31 cellular contexts compared by ENCODE assay signal in the genomic region with DNA sequence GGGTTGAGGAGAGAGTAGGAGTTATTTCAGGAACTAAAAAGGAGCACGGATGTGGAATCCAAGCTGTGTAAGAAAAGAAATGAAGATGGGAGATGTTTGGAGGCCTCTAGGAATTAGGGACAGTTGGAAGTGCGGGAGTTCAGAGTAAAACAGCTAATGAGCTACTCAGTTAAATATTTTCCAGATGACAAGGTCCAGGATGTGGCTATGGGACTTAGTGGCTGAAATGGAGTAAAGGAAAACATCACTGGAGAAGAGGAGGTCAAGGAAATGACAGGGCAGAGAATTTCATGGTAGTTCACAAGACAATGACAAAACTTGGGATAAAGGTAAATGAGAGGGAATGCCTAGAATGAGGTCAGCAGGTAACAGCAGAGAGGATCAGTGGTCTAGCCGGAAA. TPM values are rescaled to one million over a fixed set of nuclear protein-coding genes. Genes with fewer than 3 reads are reported as not detected.
A peak's percentile ranks its signal among the peaks of the same experiment; 100 is the strongest.
DNase-seq lines count a peak whose midpoint lies in the region; ATAC-seq, FAIRE-seq and TF ChIP-seq lines count a peak whose summit lies in the region.
"Had no signal": no experiment of that assay in that cellular context is flagged by ENCODE, and none has a peak within 500 bp of the region (broad histone marks: within the 10 kb centered on the region; RNA-seq: fewer than 3 reads in every experiment).

No MANE protein-coding gene starts in this region.

- H3K27me3 Mint-ChIP-seq in CD4-positive, alpha-beta memory T cell, result no peaks in the 10 kb centered on the region
- no peaks in the 10 kb centered on the region for H3K27me3 Mint-ChIP-seq in HFFc6 (ENCODE audit: insufficient read depth)
- no peaks in the 10 kb centered on the region for H3K27me3 Mint-ChIP-seq in astrocyte (ENCODE audit: low read depth, unreplicated experiment)
- no peaks in the 10 kb centered on the region for H3K27me3 Mint-ChIP-seq in stimulated activated memory B cell treated with anti-CD40 and anti-IgM and Interleukin-4, amounts not matched to agents 10 μg/mL and 1 μg/mL and 100 μg/mL, for 72 hours
- H3K27me3 Mint-ChIP-seq: activated CD4-positive, alpha-beta T cell treated with anti-CD3 and anti-CD28 coated beads, Interleukin-2, amount 10 ng/mL, durations not matched to agents 7 days and 5 days; activated naive CD8-positive, alpha-beta T cell treated with anti-CD3 and anti-CD28 coated beads, Interleukin-2, amount 10 ng/mL, durations not matched to agents 7 days and 5 days; effector memory CD8-positive, alpha-beta T cell; naive B cell; stimulated activated naive B cell treated with anti-CD40 and anti-IgM and Interleukin-4, amounts not matched to agents 10 μg/mL and 1 μg/mL and 100 μg/mL, for 72 hours had no signal

- H3K79me2 ChIP-seq in astrocyte (ENCODE audit: insufficient read depth, low read length) (no peaks in the 10 kb centered on the region), trophoblast cell (ENCODE audit: control insufficient read depth, insufficient read depth, low read length, poor library complexity) (no peaks in the 10 kb centered on the region)

- H2BK12ac ChIP-seq in trophoblast cell (ENCODE audit: low read length), result no peak overlapping the region

- no peaks in the 10 kb centered on the region for H3K9me3 Mint-ChIP-seq in CD4-positive, alpha-beta memory T cell
- H3K9me3 Mint-ChIP-seq in HFFc6 (no peaks in the 10 kb centered on the region), astrocyte (ENCODE audit: unreplicated experiment) (no peaks in the 10 kb centered on the region)
- no peaks in the 10 kb centered on the region for H3K9me3 Mint-ChIP-seq in stimulated activated memory B cell treated with anti-CD40 and anti-IgM and Interleukin-4, amounts not matched to agents 10 μg/mL and 1 μg/mL and 100 μg/mL, for 72 hours
- H3K9me3 Mint-ChIP-seq: activated CD4-positive, alpha-beta T cell treated with anti-CD3 and anti-CD28 coated beads, Interleukin-2, amount 10 ng/mL, durations not matched to agents 7 days and 5 days; activated naive CD8-positive, alpha-beta T cell treated with anti-CD3 and anti-CD28 coated beads, Interleukin-2, amount 10 ng/mL, durations not matched to agents 7 days and 5 days; effector memory CD8-positive, alpha-beta T cell; immature natural killer cell; naive B cell; stimulated activated naive B cell treated with anti-CD40 and anti-IgM and Interleukin-4, amounts not matched to agents 10 μg/mL and 1 μg/mL and 100 μg/mL, for 72 hours had no signal

- H3K4ac ChIP-seq in trophoblast cell (ENCODE audit: low read depth, low read length), result no peak overlapping the region

- no peak for FAIRE-seq in astrocyte (lab: Jason Lieb, UNC)
- FAIRE-seq: GM12891, H54 had no signal

- no peak overlapping the region for H2BK5ac ChIP-seq in trophoblast cell (ENCODE audit: low read depth, low read length, poor library complexity)

- no peak overlapping the region for H3K27ac ChIP-seq in CD4-positive, alpha-beta memory T cell (ENCODE audit: low read depth, low read length)
- H3K27ac ChIP-seq in astrocyte (ENCODE audit: low read depth, low read length) (no peak overlapping the region), trophoblast cell (ENCODE audit: low read depth, low read length) (no peak overlapping the region)
- H3K27ac ChIP-seq: brain microvascular endothelial cell, colonic mucosa, gastrocnemius medialis, left ventricle myocardium inferior, spleen, suprapubic skin, uterus, VCaP had no signal

- H3K27me3 ChIP-seq in CD4-positive, alpha-beta memory T cell (ENCODE audit: insufficient read depth, low read length), result no peaks in the 10 kb centered on the region
- no peaks in the 10 kb centered on the region for H3K27me3 ChIP-seq in astrocyte (ENCODE audit: insufficient read depth, low read length)
- H3K27me3 ChIP-seq in trophoblast cell (ENCODE audit: insufficient read depth, low read length), result no peaks in the 10 kb centered on the region
- H3K27me3 ChIP-seq: brain microvascular endothelial cell, colonic mucosa, gastrocnemius medialis, spleen, suprapubic skin, uterus had no signal

- POLR2A ChIA-PET in CD4-positive, alpha-beta memory T cell (lab: Charles Lee; ENCODE audit: partially characterized antibody), result interaction anchor here (1.0 kb wide), 1 partner anchor 8 kb away, joined by 4 read pairs; no protein-coding TSS in a partner anchor

- peak overlapping the region; percentile 21 for H3K4me2 ChIP-seq in astrocyte (ENCODE audit: low read length)
- H3K4me2 ChIP-seq in trophoblast cell (ENCODE audit: low read length), result no peak overlapping the region
- H3K4me2 ChIP-seq: SK-N-SH had no signal

- no peak overlapping the region for H3K9ac ChIP-seq in astrocyte (ENCODE audit: low read length)
- H3K9ac ChIP-seq in trophoblast cell (ENCODE audit: low read length), result no peak overlapping the region
- H3K9ac ChIP-seq: SK-N-SH had no signal

- H3K4me1 Mint-ChIP-seq in CD4-positive, alpha-beta memory T cell, result peaks cover 5 to 20% (median 10%) of the 10 kb centered on the region in 4 donors
- H3K4me1 Mint-ChIP-seq in HFFc6 (ENCODE audit: low read depth) (peaks cover 16% of the 10 kb centered on the region), astrocyte (ENCODE audit: low read depth, unreplicated experiment) (peaks cover 5% of the 10 kb centered on the region)
- H3K4me1 Mint-ChIP-seq in stimulated activated memory B cell treated with anti-CD40 and anti-IgM and Interleukin-4, amounts not matched to agents 10 μg/mL and 1 μg/mL and 100 μg/mL, for 72 hours, result peaks cover 7% of the 10 kb centered on the region
- H3K4me1 Mint-ChIP-seq: immature natural killer cell; stimulated activated naive B cell treated with anti-CD40 and anti-IgM and Interleukin-4, amounts not matched to agents 10 μg/mL and 1 μg/mL and 100 μg/mL, for 72 hours had no signal

- H3K4me3 Mint-ChIP-seq in CD4-positive, alpha-beta memory T cell, result no peak overlapping the region
- H3K4me3 Mint-ChIP-seq in HFFc6 (peak overlapping the region; percentile 3; the same call in 1 of the 2 replicates), astrocyte (ENCODE audit: unreplicated experiment) (no peak overlapping the region)
- no peak overlapping the region for H3K4me3 Mint-ChIP-seq in stimulated activated memory B cell treated with anti-CD40 and anti-IgM and Interleukin-4, amounts not matched to agents 10 μg/mL and 1 μg/mL and 100 μg/mL, for 72 hours
- H3K4me3 Mint-ChIP-seq: activated CD4-positive, alpha-beta T cell treated with anti-CD3 and anti-CD28 coated beads, Interleukin-2, amount 10 ng/mL, durations not matched to agents 7 days and 5 days; activated naive CD8-positive, alpha-beta T cell treated with anti-CD3 and anti-CD28 coated beads, Interleukin-2, amount 10 ng/mL, durations not matched to agents 7 days and 5 days; effector memory CD8-positive, alpha-beta T cell; immature natural killer cell; naive B cell; stimulated activated naive B cell treated with anti-CD40 and anti-IgM and Interleukin-4, amounts not matched to agents 10 μg/mL and 1 μg/mL and 100 μg/mL, for 72 hours had no signal

- intact Hi-C loops in CD4-positive, alpha-beta memory T cell (cut with micrococcal nuclease), result no loop called here

- no peak overlapping the region for H3K14ac ChIP-seq in trophoblast cell (ENCODE audit: low read length)

- no peak for ATAC-seq in stimulated activated memory B cell treated with anti-CD40 and anti-IgM and Interleukin-4, amounts not matched to agents 10 μg/mL and 1 μg/mL and 100 μg/mL, for 72 hours
- ATAC-seq: effector memory CD8-positive, alpha-beta T cell; gastrocnemius medialis; stimulated activated naive B cell treated with anti-CD40 and anti-IgM and Interleukin-4, amounts not matched to agents 10 μg/mL and 1 μg/mL and 100 μg/mL, for 72 hours had no signal

- DNase-seq in CD4-positive, alpha-beta memory T cell, result no peak
- DNase-seq in HFFc6 (peak; percentile 33), astrocyte (ENCODE audit: low read depth) (peak; percentile 9), trophoblast cell (no peak)
- no peak for DNase-seq in activated CD8-positive, alpha-beta memory T cell treated with anti-CD3 and anti-CD28 coated beads, Interleukin-2, amount 50 U/mL, for 4 hours
- DNase-seq in activated CD8-positive, alpha-beta memory T cell treated with anti-CD3 and anti-CD28 coated beads, Interleukin-2, amount 50 U/mL, for 48 hours, result no peak
- DNase-seq: activated CD4-positive, alpha-beta T cell treated with anti-CD3 and anti-CD28 coated beads, Interleukin-2, amount 10 ng/mL, durations not matched to agents 7 days and 5 days; activated naive CD8-positive, alpha-beta T cell treated with anti-CD3 and anti-CD28 coated beads, Interleukin-2, amount 10 ng/mL, durations not matched to agents 7 days and 5 days; brain microvascular endothelial cell; colonic mucosa; DMS53; effector memory CD8-positive, alpha-beta T cell; gastrocnemius medialis; hippocampal formation; immature natural killer cell; left ventricle myocardium inferior; naive B cell; NCI-H1048; NCI-H187; NCI-H69; retina; SK-N-SH; spleen; stimulated activated CD4-positive, alpha-beta T cell treated with anti-CD3 and anti-CD28 coated beads, Interleukin-4, amount 100 ng/mL, for 1 hour; stimulated activated naive B cell treated with anti-CD40 and anti-IgM and Interleukin-4, amounts not matched to agents 10 μg/mL and 1 μg/mL and 100 μg/mL, for 72 hours; uterus had no signal

- H3K4me1 ChIP-seq in CD4-positive, alpha-beta memory T cell (ENCODE audit: insufficient read depth, low read length), result no peaks in the 10 kb centered on the region
- H3K4me1 ChIP-seq in astrocyte (ENCODE audit: insufficient read depth, low read length) (peaks cover 6% of the 10 kb centered on the region), trophoblast cell (ENCODE audit: control insufficient read depth in 1 of 2, insufficient read depth in 2 of 2, low read length in 2 of 2) (peaks cover 0 to 3% of the 10 kb centered on the region in 2 experiments)
- H3K4me1 ChIP-seq: colonic mucosa, gastrocnemius medialis, left ventricle myocardium inferior, spleen, suprapubic skin, uterus had no signal

- H2BK120ac ChIP-seq in trophoblast cell (ENCODE audit: insufficient read depth, low read length, poor library complexity), result no peak overlapping the region

- H3K36me3 ChIP-seq in CD4-positive, alpha-beta memory T cell (ENCODE audit: insufficient read depth, low read length), result no peaks in the 10 kb centered on the region
- H3K36me3 ChIP-seq in astrocyte (ENCODE audit: insufficient read depth, low read length) (no peaks in the 10 kb centered on the region), trophoblast cell (ENCODE audit: control insufficient read depth in 1 of 2, insufficient read depth in 2 of 2, low read length in 2 of 2) (no peaks in the 10 kb centered on the region)
- H3K36me3 ChIP-seq: brain microvascular endothelial cell, colonic mucosa, gastrocnemius medialis, left ventricle myocardium inferior, suprapubic skin had no signal

- no peak overlapping the region for H3K18ac ChIP-seq in trophoblast cell (ENCODE audit: low read length)

- H4K12ac ChIP-seq in trophoblast cell (ENCODE audit: low read depth, low read length), result no peak overlapping the region

- H3K79me1 ChIP-seq in trophoblast cell (ENCODE audit: low read length), result no peaks in the 10 kb centered on the region

- CTCF ChIA-PET in CD4-positive, alpha-beta memory T cell (lab: Charles Lee; ENCODE audit: partially characterized antibody), result interaction anchor here (0.6 to 1.7 kb wide), 6 partner anchors 10 to 276 kb away, joined by 3 to 6 read pairs (median 4); partner anchors contain the start of gene WIPF1

- no peak overlapping the region for H2AK5ac ChIP-seq in trophoblast cell (ENCODE audit: low read length)

- H3K9me3 ChIP-seq in CD4-positive, alpha-beta memory T cell (ENCODE audit: control insufficient read depth in 1 of 2, low read length in 2 of 2), result no peaks in the 10 kb centered on the region
- H3K9me3 ChIP-seq in astrocyte (ENCODE audit: insufficient read depth, low read depth, low read length) (no peaks in the 10 kb centered on the region), trophoblast cell (ENCODE audit: insufficient read depth, low read depth, low read length) (no peaks in the 10 kb centered on the region)
- H3K9me3 ChIP-seq: colonic mucosa, gastrocnemius medialis, left ventricle myocardium inferior, SK-N-SH, spleen, suprapubic skin, uterus had no signal

- H2AFZ ChIP-seq in astrocyte (ENCODE audit: low read depth, low read length) (peak overlapping the region; percentile 64), trophoblast cell (ENCODE audit: insufficient read depth, low read length, poor library complexity) (no peak overlapping the region)

- peak overlapping the region in 4 of 7 donors; percentile 16 to 77 (median 46) for H3K27ac Mint-ChIP-seq in CD4-positive, alpha-beta memory T cell
- peak overlapping the region; percentile 76 for H3K27ac Mint-ChIP-seq in HFFc6
- no peak overlapping the region for H3K27ac Mint-ChIP-seq in astrocyte (ENCODE audit: unreplicated experiment)
- H3K27ac Mint-ChIP-seq in stimulated activated memory B cell treated with anti-CD40 and anti-IgM and Interleukin-4, amounts not matched to agents 10 μg/mL and 1 μg/mL and 100 μg/mL, for 72 hours, result no peak overlapping the region
- H3K27ac Mint-ChIP-seq: activated CD4-positive, alpha-beta T cell treated with anti-CD3 and anti-CD28 coated beads, Interleukin-2, amount 10 ng/mL, durations not matched to agents 7 days and 5 days; activated naive CD8-positive, alpha-beta T cell treated with anti-CD3 and anti-CD28 coated beads, Interleukin-2, amount 10 ng/mL, durations not matched to agents 7 days and 5 days; immature natural killer cell; stimulated activated naive B cell treated with anti-CD40 and anti-IgM and Interleukin-4, amounts not matched to agents 10 μg/mL and 1 μg/mL and 100 μg/mL, for 72 hours had no signal

- H3K23ac ChIP-seq in trophoblast cell (ENCODE audit: low read length), result peak overlapping the region; percentile 10

- no peak for TF ChIP-seq CTCF in HFFc6 (IDR thresholded peaks at IDR 0.05)
- no peak for TF ChIP-seq CTCF in astrocyte (IDR thresholded peaks at IDR 0.05; ENCODE audit: insufficient read depth, low read depth, low read length)

- no peak overlapping the region for H4K91ac ChIP-seq in trophoblast cell (ENCODE audit: low read depth, low read length)

- H4K8ac ChIP-seq in trophoblast cell (ENCODE audit: low read depth, low read length), result no peak overlapping the region

- H3K36me3 Mint-ChIP-seq in CD4-positive, alpha-beta memory T cell, result peaks cover 16 to 18% of the 10 kb centered on the region in 2 donors
- H3K36me3 Mint-ChIP-seq in HFFc6 (ENCODE audit: low read depth), result no peaks in the 10 kb centered on the region
- H3K36me3 Mint-ChIP-seq in astrocyte (ENCODE audit: low read depth, unreplicated experiment), result no peaks in the 10 kb centered on the region
- H3K36me3 Mint-ChIP-seq in stimulated activated memory B cell treated with anti-CD40 and anti-IgM and Interleukin-4, amounts not matched to agents 10 μg/mL and 1 μg/mL and 100 μg/mL, for 72 hours, result no peaks in the 10 kb centered on the region

- H3K4me3 ChIP-seq in CD4-positive, alpha-beta memory T cell (ENCODE audit: low read length in 2 of 2), result no peak overlapping the region
- no peak overlapping the region for H3K4me3 ChIP-seq in astrocyte (ENCODE audit: insufficient read depth, low read depth, low read length)
- no peak overlapping the region for H3K4me3 ChIP-seq in trophoblast cell (ENCODE audit: low read depth, low read length)
- H3K4me3 ChIP-seq: colonic mucosa, gastrocnemius medialis, left ventricle myocardium inferior, spleen, suprapubic skin, uterus had no signal

- WGBS in trophoblast cell (ENCODE audit: extremely low coverage, insufficient coverage, insufficient read length), result no CpG with 5 or more reads among the region's 3 CpGs

- no peaks in the 10 kb centered on the region for H4K20me1 ChIP-seq in astrocyte (ENCODE audit: insufficient read depth, low read length)

RNA-seq across cellular contexts. Expression of gene GPR155, which starts 13.0 kb away (rescaled TPM):
- total RNA-seq in CD4-positive, alpha-beta memory T cell, result 10 to 100 TPM; 18.2 to 20.4 TPM
- 10 to 100 TPM in 1 of 2 donors, 1 to 10 TPM in 1; 7.5 to 10.6 TPM for polyA plus RNA-seq in CD4-positive, alpha-beta memory T cell
- total RNA-seq in HFFc6 (2021; fragmentation: NEBNext Ultra II Directional; extraction: Animal tissue kit (Norgen Biotek cat#: 25700)), result 1 to 10 TPM; 3.2 to 8.3 (median 4.4) TPM
- total RNA-seq in astrocyte, result 9.3 and 11.0 TPM in 2 replicates
- 2.7 TPM in 2 replicates for polyA plus RNA-seq in trophoblast cell (2013)

Comparison
In these comparisons a context has a peak if more than half of its experiments do, and no peak if none do; other contexts are left out.
1. DNase-seq: peak in HFFc6 (single experiment) and astrocyte (single experiment); none in CD4-positive, alpha-beta memory T cell (0 of 5), trophoblast cell (0 of 2), activated CD8-positive, alpha-beta memory T cell treated with anti-CD3 and anti-CD28 coated beads, Interleukin-2, amount 50 U/mL, for 4 hours (single experiment) and activated CD8-positive, alpha-beta memory T cell treated with anti-CD3 and anti-CD28 coated beads, Interleukin-2, amount 50 U/mL, for 48 hours (single experiment).
2. H3K27ac Mint-ChIP-seq: peak in CD4-positive, alpha-beta memory T cell (4 of 7) and HFFc6 (single experiment); none in astrocyte (single experiment) and stimulated activated memory B cell treated with anti-CD40 and anti-IgM and Interleukin-4, amounts not matched to agents 10 μg/mL and 1 μg/mL and 100 μg/mL, for 72 hours (single experiment).